ENCODE assay signal across 3 cellular contexts in the genomic region with DNA sequence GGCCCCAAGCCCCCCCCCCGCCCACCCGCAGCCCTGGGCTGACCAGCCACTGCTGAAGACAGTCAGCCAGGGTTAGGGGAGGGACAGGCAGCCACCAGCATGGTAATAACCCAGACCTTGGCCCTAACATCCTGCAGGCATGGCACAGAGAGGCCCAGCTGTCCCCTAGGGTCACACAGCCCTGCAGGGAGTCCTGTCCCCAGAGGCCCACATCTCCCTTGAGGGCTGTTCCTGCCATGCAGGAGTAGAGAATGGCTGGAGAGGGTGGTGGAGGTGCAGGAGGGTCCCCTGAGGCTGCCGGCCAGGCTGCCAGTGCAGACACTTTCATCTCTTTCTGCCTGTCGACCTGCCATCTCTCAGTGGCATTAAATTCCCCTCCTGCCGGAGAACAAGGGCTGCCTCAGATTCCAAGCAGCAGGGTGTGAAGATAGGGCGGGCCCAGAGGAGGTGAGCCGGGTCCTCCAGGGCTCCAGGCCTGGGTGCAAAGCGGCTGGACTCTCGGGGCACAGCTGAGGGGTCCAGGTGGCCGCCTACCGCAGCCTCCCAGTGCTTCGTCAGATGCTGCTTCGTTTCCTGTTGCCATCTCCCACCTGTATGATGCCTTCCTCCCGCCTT.
TF ChIP-seq lines count a peak whose summit lies in the region.

No MANE protein-coding gene starts in this region.

TF ChIP-seq in SK-N-SH, 30 proteins besides CTCF, POLR2A, EP300 and RAD21 (continued from another document):
- TF ChIP-seq NRF1 (IDR thresholded peaks at IDR 0.05; ENCODE audit: low read depth, low read length): no peak
- no peak for TF ChIP-seq SIN3A (IDR thresholded peaks at IDR 0.05; ENCODE audit: borderline replicate concordance, low read depth, low read length)
- TF ChIP-seq CHD2 (IDR thresholded peaks at IDR 0.05; ENCODE audit: low read length, partially characterized antibody): no peak
- TF ChIP-seq, protein P1, sequence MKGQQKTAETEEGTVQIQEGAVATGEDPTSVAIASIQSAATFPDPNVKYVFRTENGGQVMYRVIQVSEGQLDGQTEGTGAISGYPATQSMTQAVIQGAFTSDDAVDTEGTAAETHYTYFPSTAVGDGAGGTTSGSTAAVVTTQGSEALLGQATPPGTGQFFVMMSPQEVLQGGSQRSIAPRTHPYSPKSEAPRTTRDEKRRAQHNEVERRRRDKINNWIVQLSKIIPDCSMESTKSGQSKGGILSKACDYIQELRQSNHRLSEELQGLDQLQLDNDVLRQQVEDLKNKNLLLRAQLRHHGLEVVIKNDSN (IDR thresholded peaks at IDR 0.05; ENCODE audit: borderline replicate concordance, low read depth): no peak
- TF ChIP-seq FOXM1 (IDR thresholded peaks at IDR 0.05; ENCODE audit: low read depth): no peak
- no peak for TF ChIP-seq RXRA (IDR thresholded peaks at IDR 0.05; ENCODE audit: borderline replicate concordance, low read depth)
- TF ChIP-seq RCOR1 (IDR thresholded peaks at IDR 0.05; ENCODE audit: low read length): no peak

TF ChIP-seq in SK-N-SH treated with all-trans-retinoic acid at 6 μM for 48 hours, 23 proteins besides CTCF, POLR2A, EP300 and RAD21:
- TF ChIP-seq, protein P2, sequence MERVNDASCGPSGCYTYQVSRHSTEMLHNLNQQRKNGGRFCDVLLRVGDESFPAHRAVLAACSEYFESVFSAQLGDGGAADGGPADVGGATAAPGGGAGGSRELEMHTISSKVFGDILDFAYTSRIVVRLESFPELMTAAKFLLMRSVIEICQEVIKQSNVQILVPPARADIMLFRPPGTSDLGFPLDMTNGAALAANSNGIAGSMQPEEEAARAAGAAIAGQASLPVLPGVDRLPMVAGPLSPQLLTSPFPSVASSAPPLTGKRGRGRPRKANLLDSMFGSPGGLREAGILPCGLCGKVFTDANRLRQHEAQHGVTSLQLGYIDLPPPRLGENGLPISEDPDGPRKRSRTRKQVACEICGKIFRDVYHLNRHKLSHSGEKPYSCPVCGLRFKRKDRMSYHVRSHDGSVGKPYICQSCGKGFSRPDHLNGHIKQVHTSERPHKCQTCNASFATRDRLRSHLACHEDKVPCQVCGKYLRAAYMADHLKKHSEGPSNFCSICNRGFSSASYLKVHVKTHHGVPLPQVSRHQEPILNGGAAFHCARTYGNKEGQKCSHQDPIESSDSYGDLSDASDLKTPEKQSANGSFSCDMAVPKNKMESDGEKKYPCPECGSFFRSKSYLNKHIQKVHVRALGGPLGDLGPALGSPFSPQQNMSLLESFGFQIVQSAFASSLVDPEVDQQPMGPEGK (CRISPR knock-in tag; IDR thresholded peaks at IDR 0.05; ENCODE audit: borderline replicate concordance): no peak
- TF ChIP-seq ZC3H10 (CRISPR knock-in tag; IDR thresholded peaks at IDR 0.05) (no peak), ZNF565 (CRISPR knock-in tag; conservative IDR thresholded peaks at IDR 0.05; ENCODE audit: low read depth) (no peak), SNAI2 (CRISPR knock-in tag; IDR thresholded peaks at IDR 0.05) (no peak), OSR1 (CRISPR knock-in tag; IDR thresholded peaks at IDR 0.05) (no peak), GLIS3 (CRISPR knock-in tag; IDR thresholded peaks at IDR 0.05) (no peak)
- TF ChIP-seq, protein P3, sequence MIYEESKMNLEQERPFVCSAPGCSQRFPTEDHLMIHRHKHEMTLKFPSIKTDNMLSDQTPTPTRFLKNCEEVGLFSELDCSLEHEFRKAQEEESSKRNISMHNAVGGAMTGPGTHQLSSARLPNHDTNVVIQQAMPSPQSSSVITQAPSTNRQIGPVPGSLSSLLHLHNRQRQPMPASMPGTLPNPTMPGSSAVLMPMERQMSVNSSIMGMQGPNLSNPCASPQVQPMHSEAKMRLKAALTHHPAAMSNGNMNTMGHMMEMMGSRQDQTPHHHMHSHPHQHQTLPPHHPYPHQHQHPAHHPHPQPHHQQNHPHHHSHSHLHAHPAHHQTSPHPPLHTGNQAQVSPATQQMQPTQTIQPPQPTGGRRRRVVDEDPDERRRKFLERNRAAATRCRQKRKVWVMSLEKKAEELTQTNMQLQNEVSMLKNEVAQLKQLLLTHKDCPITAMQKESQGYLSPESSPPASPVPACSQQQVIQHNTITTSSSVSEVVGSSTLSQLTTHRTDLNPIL (CRISPR knock-in tag; IDR thresholded peaks at IDR 0.05; ENCODE audit: low read depth): no peak

TF ChIP-seq in WTC11, 78 proteins besides CTCF, POLR2A, EP300 and RAD21:
- TF ChIP-seq, protein P4, sequence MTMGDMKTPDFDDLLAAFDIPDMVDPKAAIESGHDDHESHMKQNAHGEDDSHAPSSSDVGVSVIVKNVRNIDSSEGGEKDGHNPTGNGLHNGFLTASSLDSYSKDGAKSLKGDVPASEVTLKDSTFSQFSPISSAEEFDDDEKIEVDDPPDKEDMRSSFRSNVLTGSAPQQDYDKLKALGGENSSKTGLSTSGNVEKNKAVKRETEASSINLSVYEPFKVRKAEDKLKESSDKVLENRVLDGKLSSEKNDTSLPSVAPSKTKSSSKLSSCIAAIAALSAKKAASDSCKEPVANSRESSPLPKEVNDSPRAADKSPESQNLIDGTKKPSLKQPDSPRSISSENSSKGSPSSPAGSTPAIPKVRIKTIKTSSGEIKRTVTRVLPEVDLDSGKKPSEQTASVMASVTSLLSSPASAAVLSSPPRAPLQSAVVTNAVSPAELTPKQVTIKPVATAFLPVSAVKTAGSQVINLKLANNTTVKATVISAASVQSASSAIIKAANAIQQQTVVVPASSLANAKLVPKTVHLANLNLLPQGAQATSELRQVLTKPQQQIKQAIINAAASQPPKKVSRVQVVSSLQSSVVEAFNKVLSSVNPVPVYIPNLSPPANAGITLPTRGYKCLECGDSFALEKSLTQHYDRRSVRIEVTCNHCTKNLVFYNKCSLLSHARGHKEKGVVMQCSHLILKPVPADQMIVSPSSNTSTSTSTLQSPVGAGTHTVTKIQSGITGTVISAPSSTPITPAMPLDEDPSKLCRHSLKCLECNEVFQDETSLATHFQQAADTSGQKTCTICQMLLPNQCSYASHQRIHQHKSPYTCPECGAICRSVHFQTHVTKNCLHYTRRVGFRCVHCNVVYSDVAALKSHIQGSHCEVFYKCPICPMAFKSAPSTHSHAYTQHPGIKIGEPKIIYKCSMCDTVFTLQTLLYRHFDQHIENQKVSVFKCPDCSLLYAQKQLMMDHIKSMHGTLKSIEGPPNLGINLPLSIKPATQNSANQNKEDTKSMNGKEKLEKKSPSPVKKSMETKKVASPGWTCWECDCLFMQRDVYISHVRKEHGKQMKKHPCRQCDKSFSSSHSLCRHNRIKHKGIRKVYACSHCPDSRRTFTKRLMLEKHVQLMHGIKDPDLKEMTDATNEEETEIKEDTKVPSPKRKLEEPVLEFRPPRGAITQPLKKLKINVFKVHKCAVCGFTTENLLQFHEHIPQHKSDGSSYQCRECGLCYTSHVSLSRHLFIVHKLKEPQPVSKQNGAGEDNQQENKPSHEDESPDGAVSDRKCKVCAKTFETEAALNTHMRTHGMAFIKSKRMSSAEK (CRISPR knock-in tag; IDR thresholded peaks at IDR 0.05; ENCODE audit: borderline replicate concordance): no peak
- no peak for TF ChIP-seq CREB1 (CRISPR knock-in tag; IDR thresholded peaks at IDR 0.05)
TF ChIP-seq in WTC11: peak in this region for 0.
